8 cellular contexts compared by ENCODE assay signal in the genomic region with DNA sequence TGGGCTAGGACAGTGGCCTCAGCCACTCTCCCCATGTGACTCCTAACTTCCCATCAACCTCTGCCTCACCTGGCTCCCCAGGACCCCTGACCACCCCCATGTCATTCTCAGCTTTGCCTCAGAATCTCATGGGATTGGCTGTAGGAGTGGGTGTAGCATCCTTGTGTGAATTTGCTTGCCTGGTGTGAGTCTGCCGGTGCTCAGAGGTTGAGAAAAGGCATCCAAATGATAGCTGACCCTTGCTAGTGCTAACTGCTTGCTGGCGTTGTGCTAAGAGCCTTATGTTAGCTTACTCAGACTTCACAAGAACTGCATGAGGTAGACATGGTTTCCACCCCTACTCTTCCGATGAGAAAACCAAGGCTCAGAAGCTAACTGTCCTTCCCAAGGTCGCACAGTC.
"Had no signal": no experiment of that assay in that cellular context is flagged by ENCODE, and none has a peak within 500 bp of the region (broad histone marks: within the 10 kb centered on the region; RNA-seq: fewer than 3 reads in every experiment).

No MANE protein-coding gene starts in this region.

- DNase-seq: GOT3, H9, HFFc6, KBM-7 had no signal

- FAIRE-seq: H54, HepG2, HTR-8/SVneo had no signal

- ATAC-seq: HCT116, HepG2 had no signal
